In genomic region chr15:90178468-90179435, GRCh38 we compare ENCODE assay signal across 16 cellular contexts. TPM values are rescaled to one million over a fixed set of nuclear protein-coding genes. Genes with fewer than 3 reads are reported as not detected.
A peak's percentile ranks its signal among the peaks of the same experiment; 100 is the strongest.
DNase-seq lines count a peak whose midpoint lies in the region; ATAC-seq, FAIRE-seq and TF ChIP-seq lines count a peak whose summit lies in the region.
"Had no signal": no experiment of that assay in that cellular context is flagged by ENCODE, and none has a peak within 500 bp of the region (broad histone marks: within the 10 kb centered on the region; RNA-seq: fewer than 3 reads in every experiment).

No MANE protein-coding gene starts in this region.

- POLR2A ChIA-PET in HepG2 (lab: Yijun Ruan, JAX): no interaction called here
- POLR2A ChIA-PET in activated CD4-positive, alpha-beta memory T cell treated with anti-CD3 and anti-CD28 coated beads for 36 hours (lab: Charles Lee): no interaction called here

- no peaks in the 10 kb centered on the region for H4K20me1 ChIP-seq in HepG2 (ENCODE audit: insufficient read depth, low read length)

- in situ Hi-C loops in HepG2 (cut with HindIII; ENCODE audit: extremely low pct_ligation_motif_present, low pct_unique_long_range_greater_than_20kb): no loop called here

- peaks cover 56% of the 10 kb centered on the region for H3K4me1 ChIP-seq in HepG2 (ENCODE audit: insufficient read depth, low read length)
- peaks cover 0 to 5% (median 2%) of the 10 kb centered on the region in 4 donors for H3K4me1 ChIP-seq in right lobe of liver

- H3K9me3 Mint-ChIP-seq in IgD-negative memory B cell: no peaks in the 10 kb centered on the region
- H3K9me3 Mint-ChIP-seq in activated CD4-positive, alpha-beta memory T cell treated with anti-CD3 and anti-CD28 coated beads for 36 hours: no peaks in the 10 kb centered on the region
- no peaks in the 10 kb centered on the region for H3K9me3 Mint-ChIP-seq in activated T-cell treated with anti-CD3 and anti-CD28 coated beads, Interleukin-2, amount 50 U/mL, for 4 hours

- peaks cover 30 to 45% (median 32%) of the 10 kb centered on the region in 3 donors for H3K4me1 Mint-ChIP-seq in IgD-negative memory B cell
- peaks cover 13% of the 10 kb centered on the region for H3K4me1 Mint-ChIP-seq in activated CD4-positive, alpha-beta memory T cell treated with anti-CD3 and anti-CD28 coated beads for 36 hours (ENCODE audit: low read depth)
- H3K4me1 Mint-ChIP-seq in activated T-cell treated with anti-CD3 and anti-CD28 coated beads, Interleukin-2, amount 50 U/mL, for 4 hours (ENCODE audit: low read depth): peaks cover 15% of the 10 kb centered on the region

- H3K9ac ChIP-seq in HepG2 (ENCODE audit: insufficient read depth, low read depth, low read length): no peak overlapping the region

- H3K79me2 ChIP-seq in HepG2 (ENCODE audit: insufficient read depth, low read length): no peaks in the 10 kb centered on the region

- 39% methylated on average over 10 of the region's 10 CpGs for WGBS in HepG2 (ENCODE audit: low lambda C conversion rate)
- WGBS in right lobe of liver (ENCODE audit: insufficient coverage, low coverage, low lambda C conversion rate, missing lambda C conversion rate): 70% methylated on average over 8 of the region's 10 CpGs

- no peak for FAIRE-seq in HepG2 (lab: Jason Lieb, UNC)
- FAIRE-seq: A549 had no signal

- CTCF ChIA-PET in HepG2 (lab: Yijun Ruan, JAX; ENCODE audit: low intra/inter-chr PET ratio, low total read pairs): no interaction called here
- CTCF ChIA-PET in activated CD4-positive, alpha-beta memory T cell treated with anti-CD3 and anti-CD28 coated beads for 36 hours (lab: Charles Lee): interaction anchor here (2.7 kb wide), 1 partner anchor 43 kb away, joined by 12 read pairs; no protein-coding TSS in a partner anchor

- peak overlapping the region; percentile 51 to 82 (median 73) for H3K4me3 Mint-ChIP-seq in IgD-negative memory B cell
- no peak overlapping the region for H3K4me3 Mint-ChIP-seq in activated CD4-positive, alpha-beta memory T cell treated with anti-CD3 and anti-CD28 coated beads for 36 hours
- no peak overlapping the region for H3K4me3 Mint-ChIP-seq in activated T-cell treated with anti-CD3 and anti-CD28 coated beads, Interleukin-2, amount 50 U/mL, for 4 hours

- peak overlapping the region; percentile 6 to 94 (median 68) for H3K27ac Mint-ChIP-seq in IgD-negative memory B cell
- H3K27ac Mint-ChIP-seq in activated CD4-positive, alpha-beta memory T cell treated with anti-CD3 and anti-CD28 coated beads for 36 hours: no peak overlapping the region

- TF ChIP-seq RAD21 in HepG2 (CRISPR knock-in tag; IDR thresholded peaks at IDR 0.05): no peak

- no peaks in the 10 kb centered on the region for H3K27me3 Mint-ChIP-seq in IgD-negative memory B cell
- no peaks in the 10 kb centered on the region for H3K27me3 Mint-ChIP-seq in activated CD4-positive, alpha-beta memory T cell treated with anti-CD3 and anti-CD28 coated beads for 36 hours
- peaks cover 3% of the 10 kb centered on the region for H3K27me3 Mint-ChIP-seq in activated T-cell treated with anti-CD3 and anti-CD28 coated beads, Interleukin-2, amount 50 U/mL, for 4 hours (ENCODE audit: low read depth)

- TF ChIP-seq POLR2A in HepG2 (IDR thresholded peaks at IDR 0.05; ENCODE audit: insufficient read depth in 1 of 2, low read depth in 2 of 2, low read length in 2 of 2): no peak
- no peak for TF ChIP-seq POLR2A in right lobe of liver (IDR thresholded peaks at IDR 0.05)

- H3K4me3 ChIP-seq in HepG2 (replicated peaks in 1 of 3; ENCODE audit: insufficient read depth in 1 of 3, low read depth in 2 of 3, low read length in 3 of 3): no peak overlapping the region
- H3K4me3 ChIP-seq in right lobe of liver: no peak overlapping the region
- H3K4me3 ChIP-seq: A549, body of pancreas, stomach had no signal

- TF ChIP-seq CTCF in HepG2 (CRISPR knock-in tag; IDR thresholded peaks at IDR 0.05): no peak
- no peak for TF ChIP-seq CTCF in right lobe of liver (IDR thresholded peaks at IDR 0.05)

- H3K9me3 ChIP-seq in HepG2 (ENCODE audit: low read length) (no peaks in the 10 kb centered on the region), right lobe of liver (no peaks in the 10 kb centered on the region)
- H3K9me3 ChIP-seq: A549, body of pancreas, stomach had no signal

- BruUV-seq in HepG2 (replicated peaks; lab: Mats Ljungman, UMichigan): no TSS peak

- peaks cover 5% of the 10 kb centered on the region for H3K36me3 Mint-ChIP-seq in IgD-negative memory B cell
- no peaks in the 10 kb centered on the region for H3K36me3 Mint-ChIP-seq in activated CD4-positive, alpha-beta memory T cell treated with anti-CD3 and anti-CD28 coated beads for 36 hours
- H3K36me3 Mint-ChIP-seq in activated T-cell treated with anti-CD3 and anti-CD28 coated beads, Interleukin-2, amount 50 U/mL, for 4 hours (ENCODE audit: insufficient read depth): no peaks in the 10 kb centered on the region

- H2AFZ ChIP-seq in HepG2 (ENCODE audit: low read length): no peak overlapping the region

- H3K27ac ChIP-seq in HepG2 (ENCODE audit: extremely low read length, insufficient read depth, low read length) (no peak overlapping the region), right lobe of liver (no peak overlapping the region)
- H3K27ac ChIP-seq: stomach had no signal

- TF ChIP-seq EP300 in HepG2 (IDR thresholded peaks at IDR 0.05; ENCODE audit: low read depth in 2 of 2, low read length in 2 of 2) (no peak), HepG2 (CRISPR knock-in tag; IDR thresholded peaks at IDR 0.05; ENCODE audit: borderline replicate concordance) (no peak)

- ATAC-seq in HepG2 (no peak), right lobe of liver (no peak), HG03521 (IDR thresholded peaks at IDR 0.05; ENCODE audit: unreplicated experiment) (no peak), Right ventricle myocardium inferior (no peak)
- no peak for ATAC-seq in activated T-cell treated with anti-CD3 and anti-CD28 coated beads, Interleukin-2, amount 50 U/mL, for 4 hours
- ATAC-seq: A549, body of pancreas had no signal

- intact Hi-C loops in HepG2 (cut with micrococcal nuclease; ENCODE audit: unreplicated experiment) (no loop called here), right lobe of liver (cut with DNase I) (no loop called here), Right ventricle myocardium inferior (cut with DNase I) (loop anchor here (5.0 kb wide), 1 partner anchor 54 kb away; the partner anchor contains the start of genes CIB1 and GDPGP1)
- intact Hi-C loops in activated CD4-positive, alpha-beta memory T cell treated with anti-CD3 and anti-CD28 coated beads for 36 hours (cut with micrococcal nuclease): no loop called here

- DNase-seq in HepG2 (ENCODE audit: low spot score): no peak
- no peak for DNase-seq in right lobe of liver
- peak; percentile 25 for DNase-seq in activated CD4-positive, alpha-beta memory T cell treated with anti-CD3 and anti-CD28 coated beads for 36 hours
- DNase-seq in activated T-cell treated with anti-CD3 and anti-CD28 coated beads, Interleukin-2, amount 50 U/mL, for 4 hours: no peak
- DNase-seq in DMS53 treated with DMSO at 0.1 percent for 48 hours (lab: John Stamatoyannopoulos, UW; ENCODE audit: unreplicated experiment): no peak
- DNase-seq in Right ventricle myocardium inferior (ENCODE audit: missing footprints): no peak
- DNase-seq: activated naive CD4-positive, alpha-beta T cell; effector CD8-positive, alpha-beta T cell; NCI-H1694; NCI-H748 treated with DMSO at 0.1 percent for 48 hours; SHP77 treated with DMSO at 0.1 percent for 48 hours; stomach had no signal

- H3K4me2 ChIP-seq in HepG2 (ENCODE audit: low read depth, low read length): no peak overlapping the region
- H3K4me2 ChIP-seq: A549 had no signal

- no peaks in the 10 kb centered on the region for H3K36me3 ChIP-seq in HepG2 (replicated peaks in 1 of 2; ENCODE audit: control insufficient read depth in 1 of 2, insufficient read depth in 2 of 2, low read length in 2 of 2)
- H3K36me3 ChIP-seq in right lobe of liver: no peaks in the 10 kb centered on the region
- H3K36me3 ChIP-seq: stomach had no signal

- peaks cover 0 to 3% of the 10 kb centered on the region in 2 experiments; a peak in 1 of 5 replicates for H3K27me3 ChIP-seq in HepG2 (ENCODE audit: control insufficient read depth in 1 of 2, insufficient read depth in 2 of 2, low read length in 2 of 2)
- no peaks in the 10 kb centered on the region for H3K27me3 ChIP-seq in right lobe of liver
- H3K27me3 ChIP-seq: body of pancreas, stomach had no signal

RNA-seq across cellular contexts. Expression of gene SEMA4B, which starts 22.4 kb away (rescaled TPM):
- total RNA-seq in HepG2 (2016; rRNA removed; fragmentation: Illumina TruSeq; extraction: Trizol) (1.3 and 2.1 TPM in 2 replicates), right lobe of liver (10 to 100 TPM; 17.1 to 67.7 (median 20.3) TPM), Right ventricle myocardium inferior (27.7 TPM)
- 2.8 and 3.6 TPM in 2 replicates for total RNA-seq in HepG2 (2016; cell fraction: cytosol; rRNA removed; fragmentation: Illumina TruSeq; extraction: Trizol; ENCODE audit: low read depth)
- total RNA-seq in HepG2 (2016; cell fraction: insoluble cytoplasmic fraction; rRNA removed; fragmentation: Illumina TruSeq; extraction: Trizol): 1.8 and 2.7 TPM in 2 replicates
- total RNA-seq in HepG2 (2016; cell fraction: membrane; rRNA removed; fragmentation: Illumina TruSeq; extraction: Trizol): 1.5 and 1.8 TPM in 2 replicates
- 4.4 and 5.3 TPM in 2 replicates for total RNA-seq in HepG2 (2016; cell fraction: nucleus; rRNA removed; fragmentation: Illumina TruSeq; extraction: Trizol)
- polyA plus RNA-seq in HepG2 (2011; rRNA removed) (17.0 and 31.8 TPM in 2 replicates), IgD-negative memory B cell (191 TPM)
- polyA plus RNA-seq in HepG2 (2011; cell fraction: cytosol; rRNA removed): 11.3 and 13.8 TPM in 2 replicates
- 63.8 and 71.1 TPM in 2 replicates for polyA plus RNA-seq in HepG2 (2011; cell fraction: nucleus; rRNA removed)
- 11.2 and 22.4 TPM in 2 replicates for polyA plus RNA-seq in HepG2 (2012)
- 0.40 and 0.47 TPM in 2 replicates for polyA plus RNA-seq in HepG2 (2016; cell fraction: cytosol; fragmentation: Illumina TruSeq; extraction: Trizol; ENCODE audit: low read depth)
- 2.0 and 2.2 TPM in 2 replicates for polyA plus RNA-seq in HepG2 (2016; cell fraction: insoluble cytoplasmic fraction; fragmentation: Illumina TruSeq; extraction: Trizol; ENCODE audit: low read depth)
- polyA plus RNA-seq in HepG2 (2016; cell fraction: membrane; fragmentation: Illumina TruSeq; extraction: Trizol; ENCODE audit: low read depth): 0.70 and 1.2 TPM in 2 replicates
- 14.4 and 14.8 TPM in 2 replicates for polyA plus RNA-seq in HepG2 (2016; cell fraction: nucleus; fragmentation: Illumina TruSeq; extraction: Trizol; ENCODE audit: insufficient read depth, low read depth)
- polyA minus RNA-seq in HepG2 (2011; rRNA and poly(A)+ RNA removed; ENCODE audit: low replicate concordance): 42.2 and 71.8 TPM in 2 replicates
- 25.4 and 35.9 TPM in 2 replicates for polyA minus RNA-seq in HepG2 (2011; cell fraction: cytosol; rRNA and poly(A)+ RNA removed)
- 35.4 and 39.4 TPM in 2 replicates for polyA minus RNA-seq in HepG2 (2011; cell fraction: nucleus; rRNA and poly(A)+ RNA removed)
- total RNA-seq in activated CD4-positive, alpha-beta memory T cell treated with anti-CD3 and anti-CD28 coated beads for 36 hours: 10 to 100 TPM; 13.1 to 16.7 TPM
- total RNA-seq in activated T-cell treated with anti-CD3 and anti-CD28 coated beads, Interleukin-2, amount 50 U/mL, for 4 hours: 1 to 10 TPM; 4.7 to 8.2 (median 7.7) TPM

RNA-seq across cellular contexts. Expression of gene CIB1, which starts 55.0 kb away (rescaled TPM):
- total RNA-seq in HepG2 (2016; rRNA removed; fragmentation: Illumina TruSeq; extraction: Trizol): 38.7 and 52.4 TPM in 2 replicates
- 18.8 and 20.6 TPM in 2 replicates for total RNA-seq in HepG2 (2016; cell fraction: cytosol; rRNA removed; fragmentation: Illumina TruSeq; extraction: Trizol; ENCODE audit: low read depth)
- 43.1 and 52.3 TPM in 2 replicates for total RNA-seq in HepG2 (2016; cell fraction: insoluble cytoplasmic fraction; rRNA removed; fragmentation: Illumina TruSeq; extraction: Trizol)
- total RNA-seq in HepG2 (2016; cell fraction: membrane; rRNA removed; fragmentation: Illumina TruSeq; extraction: Trizol): 30.4 and 35.8 TPM in 2 replicates
- total RNA-seq in HepG2 (2016; cell fraction: nucleus; rRNA removed; fragmentation: Illumina TruSeq; extraction: Trizol): 22.1 and 24.2 TPM in 2 replicates
- 72.7 and 73.6 TPM in 2 replicates for polyA plus RNA-seq in HepG2 (2011; rRNA removed)
- polyA plus RNA-seq in HepG2 (2011; cell fraction: cytosol; rRNA removed): 50.7 and 83.9 TPM in 2 replicates
- 47.6 and 49.0 TPM in 2 replicates for polyA plus RNA-seq in HepG2 (2011; cell fraction: nucleus; rRNA removed)
- polyA plus RNA-seq in HepG2 (2012): 22.9 and 33.8 TPM in 2 replicates
- 38.0 and 44.9 TPM in 2 replicates for polyA plus RNA-seq in HepG2 (2016; cell fraction: cytosol; fragmentation: Illumina TruSeq; extraction: Trizol; ENCODE audit: low read depth)
- polyA plus RNA-seq in HepG2 (2016; cell fraction: insoluble cytoplasmic fraction; fragmentation: Illumina TruSeq; extraction: Trizol; ENCODE audit: low read depth): 88.2 and 89.6 TPM in 2 replicates
- 44.3 and 53.1 TPM in 2 replicates for polyA plus RNA-seq in HepG2 (2016; cell fraction: membrane; fragmentation: Illumina TruSeq; extraction: Trizol; ENCODE audit: low read depth)
- polyA plus RNA-seq in HepG2 (2016; cell fraction: nucleus; fragmentation: Illumina TruSeq; extraction: Trizol; ENCODE audit: insufficient read depth, low read depth): 71.0 and 73.3 TPM in 2 replicates
- 45.8 and 91.0 TPM in 2 replicates for polyA minus RNA-seq in HepG2 (2011; rRNA and poly(A)+ RNA removed; ENCODE audit: low replicate concordance)
- 10.3 and 12.9 TPM in 2 replicates for polyA minus RNA-seq in HepG2 (2011; cell fraction: cytosol; rRNA and poly(A)+ RNA removed)
- 5.7 TPM in 2 replicates for polyA minus RNA-seq in HepG2 (2011; cell fraction: nucleus; rRNA and poly(A)+ RNA removed)
- total RNA-seq in right lobe of liver: 10 to 100 TPM; 43.4 to 83.0 (median 51.0) TPM
- polyA plus RNA-seq in IgD-negative memory B cell: 304 TPM
- total RNA-seq in activated CD4-positive, alpha-beta memory T cell treated with anti-CD3 and anti-CD28 coated beads for 36 hours: 100 to 1,000 TPM; 162 to 170 TPM
- total RNA-seq in activated T-cell treated with anti-CD3 and anti-CD28 coated beads, Interleukin-2, amount 50 U/mL, for 4 hours: 100 to 1,000 TPM; 130 to 158 (median 151) TPM
- total RNA-seq in Right ventricle myocardium inferior: 73.2 TPM

RNA-seq across cellular contexts. Expression of gene GDPGP1, which starts 55.3 kb away (rescaled TPM):
- 4.3 and 5.0 TPM in 2 replicates for total RNA-seq in HepG2 (2016; rRNA removed; fragmentation: Illumina TruSeq; extraction: Trizol)
- total RNA-seq in HepG2 (2016; cell fraction: cytosol; rRNA removed; fragmentation: Illumina TruSeq; extraction: Trizol; ENCODE audit: low read depth): 1.2 TPM in 2 replicates
- total RNA-seq in HepG2 (2016; cell fraction: insoluble cytoplasmic fraction; rRNA removed; fragmentation: Illumina TruSeq; extraction: Trizol): 5.0 and 6.6 TPM in 2 replicates
- total RNA-seq in HepG2 (2016; cell fraction: membrane; rRNA removed; fragmentation: Illumina TruSeq; extraction: Trizol): 2.4 and 2.8 TPM in 2 replicates
- 4.7 and 4.8 TPM in 2 replicates for total RNA-seq in HepG2 (2016; cell fraction: nucleus; rRNA removed; fragmentation: Illumina TruSeq; extraction: Trizol)
- polyA plus RNA-seq in HepG2 (2011; rRNA removed): 1.5 and 2.2 TPM in 2 replicates
- polyA plus RNA-seq in HepG2 (2011; cell fraction: cytosol; rRNA removed): 0.83 and 1.3 TPM in 2 replicates
- 6.5 and 7.4 TPM in 2 replicates for polyA plus RNA-seq in HepG2 (2011; cell fraction: nucleus; rRNA removed)
- 0.84 and 1.2 TPM in 2 replicates for polyA plus RNA-seq in HepG2 (2012)
- 0.17 and 0.42 TPM in 2 replicates for polyA plus RNA-seq in HepG2 (2016; cell fraction: cytosol; fragmentation: Illumina TruSeq; extraction: Trizol; ENCODE audit: low read depth)
- polyA plus RNA-seq in HepG2 (2016; cell fraction: insoluble cytoplasmic fraction; fragmentation: Illumina TruSeq; extraction: Trizol; ENCODE audit: low read depth): 2.4 and 3.1 TPM in 2 replicates
- polyA plus RNA-seq in HepG2 (2016; cell fraction: membrane; fragmentation: Illumina TruSeq; extraction: Trizol; ENCODE audit: low read depth): 0.72 and 0.86 TPM in 2 replicates
- 2.7 and 3.3 TPM in 2 replicates for polyA plus RNA-seq in HepG2 (2016; cell fraction: nucleus; fragmentation: Illumina TruSeq; extraction: Trizol; ENCODE audit: insufficient read depth, low read depth)
- 18.9 and 23.4 TPM in 2 replicates for polyA minus RNA-seq in HepG2 (2011; rRNA and poly(A)+ RNA removed; ENCODE audit: low replicate concordance)
- 1.2 and 3.0 TPM in 2 replicates for polyA minus RNA-seq in HepG2 (2011; cell fraction: cytosol; rRNA and poly(A)+ RNA removed)
- 12.5 and 15.4 TPM in 2 replicates for polyA minus RNA-seq in HepG2 (2011; cell fraction: nucleus; rRNA and poly(A)+ RNA removed)
- 10 to 100 TPM in 2 of 6 experiments, 1 to 10 TPM in 4; 3.6 to 13.6 (median 7.3) TPM for total RNA-seq in right lobe of liver
- polyA plus RNA-seq in IgD-negative memory B cell: 1.3 TPM
- 1 to 10 TPM; 8.0 to 9.2 TPM for total RNA-seq in activated CD4-positive, alpha-beta memory T cell treated with anti-CD3 and anti-CD28 coated beads for 36 hours
- total RNA-seq in activated T-cell treated with anti-CD3 and anti-CD28 coated beads, Interleukin-2, amount 50 U/mL, for 4 hours: 10 to 100 TPM; 11.4 to 12.9 (median 11.9) TPM
- 9.8 TPM for total RNA-seq in Right ventricle myocardium inferior

Comparison
In these comparisons a context has a peak if more than half of its experiments do, and no peak if none do; other contexts are left out.
1. H3K4me3 Mint-ChIP-seq: peak in IgD-negative memory B cell (4 of 4); none in activated CD4-positive, alpha-beta memory T cell treated with anti-CD3 and anti-CD28 coated beads for 36 hours (single experiment) and activated T-cell treated with anti-CD3 and anti-CD28 coated beads, Interleukin-2, amount 50 U/mL, for 4 hours (single experiment).